ENCODE assay signal across 22 cellular contexts in genomic region chr13:50923272-50923671, GRCh38.
"Had no signal": no experiment of that assay in that cellular context is flagged by ENCODE, and none has a peak within 500 bp of the region (broad histone marks: within the 10 kb centered on the region; RNA-seq: fewer than 3 reads in every experiment).

No MANE protein-coding gene starts in this region.

- H3K27ac ChIP-seq: ascending aorta, colonic mucosa, right atrium auricular region, skin epidermis, tibial artery, uterus had no signal

- H3K4me3 Mint-ChIP-seq: activated T-cell treated with anti-CD3 and anti-CD28 coated beads, Interleukin-2, amount 50 U/mL, for 72 hours; central memory CD8-positive, alpha-beta T cell; endodermal cell had no signal

- ATAC-seq: activated T-cell treated with anti-CD3 and anti-CD28 coated beads, Interleukin-2, amount 50 U/mL, for 72 hours; left lobe of liver; stimulated activated naive CD8-positive, alpha-beta T cell treated with anti-CD3 and anti-CD28 coated beads, Interleukin-15, Interleukin-2, amounts not matched to agents 100 U/mL and 50 U/mL, for 24 hours had no signal

- H3K4me1 ChIP-seq: ascending aorta, colonic mucosa, tibial artery, uterus had no signal

- H3K36me3 ChIP-seq: colonic mucosa, right atrium auricular region, uterus had no signal

- H3K4me3 ChIP-seq: ascending aorta, colonic mucosa, lung, right atrium auricular region, skin epidermis, tibial artery, uterus had no signal

- DNase-seq: activated CD4-positive, alpha-beta T cell treated with anti-CD3 and anti-CD28 coated beads, Interleukin-2, amount 50 U/mL, for 4 hours; activated CD4-positive, CD25-positive, alpha-beta regulatory T cell treated with anti-CD3 and anti-CD28 coated beads, Interleukin-2, amount 50 U/mL, for 72 hours; activated effector memory CD4-positive, alpha-beta T cell treated with anti-CD3 and anti-CD28 coated beads, Interleukin-2, amount 50 U/mL, for 16 hours; activated naive CD4-positive, alpha-beta T cell treated with anti-CD3 and anti-CD28 coated beads, Interleukin-2, amount 50 U/mL, for 16 hours; activated T-cell treated with anti-CD3 and anti-CD28 coated beads, Interleukin-2, amount 50 U/mL, for 72 hours; colonic mucosa; endodermal cell; head of caudate nucleus; kidney; midbrain; occipital lobe; stimulated activated naive CD8-positive, alpha-beta T cell treated with anti-CD3 and anti-CD28 coated beads, Interleukin-15, Interleukin-2, amounts not matched to agents 100 U/mL and 50 U/mL, for 24 hours; substantia nigra; T-helper 9 cell; tibial artery; uterus had no signal

- H3K27me3 Mint-ChIP-seq: central memory CD8-positive, alpha-beta T cell had no signal

- H3K27me3 ChIP-seq: ascending aorta, colonic mucosa, right atrium auricular region, tibial artery, uterus had no signal

- H3K9me3 ChIP-seq: colonic mucosa had no signal

- H3K4me1 Mint-ChIP-seq: endodermal cell had no signal

- H3K27ac Mint-ChIP-seq: activated T-cell treated with anti-CD3 and anti-CD28 coated beads, Interleukin-2, amount 50 U/mL, for 72 hours; endodermal cell had no signal
